ENCODE assay signal across 10 cellular contexts in the genomic region with DNA sequence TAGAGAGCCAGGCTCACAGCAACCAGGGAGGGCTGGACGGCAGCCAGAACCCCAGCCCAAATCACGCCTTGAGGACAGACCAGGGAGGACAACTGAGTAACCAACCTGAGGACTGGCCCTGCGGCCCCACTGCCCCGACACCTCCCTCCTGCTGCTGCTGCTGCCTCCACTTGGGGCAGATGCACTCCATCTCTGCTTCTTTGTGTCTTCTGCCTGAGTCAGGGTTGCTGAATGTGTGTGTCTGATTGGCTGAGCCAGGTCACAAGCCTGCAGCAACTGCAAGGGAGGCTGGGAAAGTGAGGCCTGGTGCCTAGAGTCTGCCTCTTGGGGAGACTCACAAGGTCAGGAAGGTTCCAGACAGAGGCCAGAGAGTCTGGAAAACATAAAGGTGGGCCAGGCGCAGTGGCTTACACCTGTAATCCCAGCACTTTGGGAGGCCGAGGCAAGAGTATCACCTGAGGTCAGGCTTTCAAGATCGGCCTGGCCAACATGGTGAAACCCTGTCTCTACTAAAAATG.
DNase-seq lines count a peak whose midpoint lies in the region; ATAC-seq, FAIRE-seq and TF ChIP-seq lines count a peak whose summit lies in the region.
"Had no signal": no experiment of that assay in that cellular context is flagged by ENCODE, and none has a peak within 500 bp of the region (broad histone marks: within the 10 kb centered on the region; RNA-seq: fewer than 3 reads in every experiment).

No MANE protein-coding gene starts in this region.

- H3K4me1 Mint-ChIP-seq in GM23338, result peaks cover 17% of the 10 kb centered on the region
- peaks cover 41% of the 10 kb centered on the region for H3K4me1 Mint-ChIP-seq in T-helper 2 cell treated with Interferon-gamma antibody and Interleukin-4, amounts not matched to agents 5 μg/mL and 100 μg/mL, for 36 hours (ENCODE audit: low read depth)

- ATAC-seq in GM23338, result peak; percentile 52
- peak; percentile 69 for ATAC-seq in foreskin keratinocyte
- ATAC-seq in HG03571 (IDR thresholded peaks at IDR 0.05; ENCODE audit: unreplicated experiment), result no peak
- no peak for ATAC-seq in GM19023 (IDR thresholded peaks at IDR 0.05; ENCODE audit: unreplicated experiment)
- no peak for ATAC-seq in HG02798 (IDR thresholded peaks at IDR 0.05; ENCODE audit: poor library complexity, unreplicated experiment)

- H3K4me2 ChIP-seq in GM23338, result no peak overlapping the region

- FAIRE-seq in HTR-8/SVneo (lab: Jason Lieb, UNC), result no peak

- H3K4me1 ChIP-seq in GM23338 (ENCODE audit: insufficient read depth) (no peaks in the 10 kb centered on the region; the same call in 1 of the 2 replicates), foreskin keratinocyte (no peaks in the 10 kb centered on the region)

- H3K27ac Mint-ChIP-seq in GM23338, result no peak overlapping the region
- peak overlapping the region; percentile 82 for H3K27ac Mint-ChIP-seq in T-helper 2 cell treated with Interferon-gamma antibody and Interleukin-4, amounts not matched to agents 5 μg/mL and 100 μg/mL, for 36 hours

- H3K36me3 Mint-ChIP-seq in GM23338 (ENCODE audit: low read depth), result no peaks in the 10 kb centered on the region
- peaks cover 16% of the 10 kb centered on the region for H3K36me3 Mint-ChIP-seq in T-helper 2 cell treated with Interferon-gamma antibody and Interleukin-4, amounts not matched to agents 5 μg/mL and 100 μg/mL, for 36 hours (ENCODE audit: low read depth)

- no peaks in the 10 kb centered on the region for H3K9me2 ChIP-seq in GM23338 (ENCODE audit: insufficient read depth)

- H3F3A ChIP-seq in GM23338 (replicated peaks; ENCODE audit: low read depth), result 0 out of 2 replicates have a peak, but pooled peaks cover 3% of the 10 kb centered on the region

- no peaks in the 10 kb centered on the region for H4K20me1 ChIP-seq in GM23338 (replicated peaks; ENCODE audit: insufficient read depth)

- H3K36me3 ChIP-seq in GM23338 (ENCODE audit: insufficient read depth), result no peaks in the 10 kb centered on the region

- no peaks in the 10 kb centered on the region for H3K79me2 ChIP-seq in GM23338 (replicated peaks; ENCODE audit: insufficient read depth)

- H3K4me3 ChIP-seq in GM23338, result no peak overlapping the region

- peak in 1 of 2 experiments; percentile 34; a peak in 2 of 4 replicates for TF ChIP-seq CTCF in GM23338 (conservative IDR thresholded peaks at IDR 0.05; ENCODE audit: low read depth in 2 of 2)
- peak; percentile 43 for TF ChIP-seq CTCF in foreskin keratinocyte (conservative IDR thresholded peaks at IDR 0.05)

- peak overlapping the region; percentile 52; the same call in 1 of the 2 replicates for H2AFZ ChIP-seq in GM23338

- in situ Hi-C loops in ACHN (cut with HindIII; ENCODE audit: low pct_ligation_motif_present, low pct_unique_long_range_greater_than_20kb, low sequenced_read_pairs), result no loop called here

- peaks cover 10% of the 10 kb centered on the region for H3K27me3 Mint-ChIP-seq in GM23338 (ENCODE audit: insufficient read depth, low read depth, poor library complexity)
- H3K27me3 Mint-ChIP-seq in T-helper 2 cell treated with Interferon-gamma antibody and Interleukin-4, amounts not matched to agents 5 μg/mL and 100 μg/mL, for 36 hours (ENCODE audit: low read depth), result no peaks in the 10 kb centered on the region

- no peaks in the 10 kb centered on the region for H3K9me3 Mint-ChIP-seq in GM23338
- H3K9me3 Mint-ChIP-seq in T-helper 2 cell treated with Interferon-gamma antibody and Interleukin-4, amounts not matched to agents 5 μg/mL and 100 μg/mL, for 36 hours, result no peaks in the 10 kb centered on the region

- DNase-seq in ACHN, result peak; percentile 29
- no peak for DNase-seq in GM23338 (ENCODE audit: low spot score)
- DNase-seq in T-helper 2 cell treated with Interferon-gamma antibody and Interleukin-4, amounts not matched to agents 5 μg/mL and 100 μg/mL, for 36 hours (ENCODE audit: low spot score), result peak; percentile 46
- DNase-seq in foreskin keratinocyte, result no peak
- DNase-seq in HTR-8/SVneo (ENCODE audit: insufficient read length, low spot score), result no peak
- DNase-seq: NCI-H1092 treated with DMSO at 0.1 percent for 48 hours had no signal

- H3K4me3 Mint-ChIP-seq in GM23338, result no peak overlapping the region
- H3K4me3 Mint-ChIP-seq in T-helper 2 cell treated with Interferon-gamma antibody and Interleukin-4, amounts not matched to agents 5 μg/mL and 100 μg/mL, for 36 hours, result peak overlapping the region; percentile 80

- no peak overlapping the region for H3K27ac ChIP-seq in GM23338 (ENCODE audit: low read depth)
- no peak overlapping the region for H3K27ac ChIP-seq in foreskin keratinocyte
- H3K27ac ChIP-seq: VCaP had no signal

- H3K27me3 ChIP-seq in GM23338 (ENCODE audit: insufficient read depth), result no peaks in the 10 kb centered on the region
- H3K27me3 ChIP-seq in foreskin keratinocyte, result no peaks in the 10 kb centered on the region

TF ChIP-seq in GM23338, 12 proteins besides CTCF, POLR2A, EP300 and RAD21:
- TF ChIP-seq CREB1 (CRISPR knock-in tag; IDR thresholded peaks at IDR 0.05; ENCODE audit: low read depth) (no peak), POLR2AphosphoS5 (IDR thresholded peaks at IDR 0.05; ENCODE audit: low read depth) (no peak), STAT1 (IDR thresholded peaks at IDR 0.05; ENCODE audit: unreplicated experiment) (no peak), JUNB (IDR thresholded peaks at IDR 0.05; ENCODE audit: unreplicated experiment) (no peak), ETS1 (IDR thresholded peaks at IDR 0.05) (no peak), ZNF462 (CRISPR knock-in tag; IDR thresholded peaks at IDR 0.05) (no peak), NANOG (IDR thresholded peaks at IDR 0.05; ENCODE audit: borderline replicate concordance) (no peak), ZNF114 (CRISPR knock-in tag; IDR thresholded peaks at IDR 0.05) (no peak)

Comparison
In these comparisons a context has a peak if more than half of its experiments do, and no peak if none do; other contexts are left out.
1. DNase-seq: peak in ACHN (single experiment) and T-helper 2 cell treated with Interferon-gamma antibody and Interleukin-4, amounts not matched to agents 5 μg/mL and 100 μg/mL, for 36 hours (single experiment); none in GM23338 (single experiment), foreskin keratinocyte (0 of 2) and HTR-8/SVneo (single experiment).
2. ATAC-seq: peak in GM23338 (single experiment) and foreskin keratinocyte (single experiment); none in HG03571 (single experiment), GM19023 (single experiment) and HG02798 (single experiment).